1 cellular context compared by ENCODE assay signal in genomic region chr11:115390441-115390840, GRCh38.
A peak's percentile ranks its signal among the peaks of the same experiment; 100 is the strongest.
TF ChIP-seq lines count a peak whose summit lies in the region.

No MANE protein-coding gene starts in this region.

TF ChIP-seq in GM23338, 12 proteins besides CTCF, POLR2A, EP300 and RAD21 (continued from another document):
- no peak for TF ChIP-seq REST (IDR thresholded peaks at IDR 0.05; ENCODE audit: unreplicated experiment)
- no peak for TF ChIP-seq ZNF462 (CRISPR knock-in tag; IDR thresholded peaks at IDR 0.05)
- no peak for TF ChIP-seq EZH2phosphoT487 (IDR thresholded peaks at IDR 0.05; ENCODE audit: unreplicated experiment)
- TF ChIP-seq EZH2 (IDR thresholded peaks at IDR 0.05; ENCODE audit: low read depth, unreplicated experiment) = no peak
- no peak for TF ChIP-seq ZNF114 (CRISPR knock-in tag; IDR thresholded peaks at IDR 0.05)
- TF ChIP-seq JUNB (IDR thresholded peaks at IDR 0.05; ENCODE audit: unreplicated experiment) = no peak
- TF ChIP-seq POLR2AphosphoS5 (IDR thresholded peaks at IDR 0.05; ENCODE audit: low read depth) = peak; percentile 48; the same call in 1 of the 2 replicates
- no peak for TF ChIP-seq CREB1 (CRISPR knock-in tag; IDR thresholded peaks at IDR 0.05; ENCODE audit: low read depth)
